9 cellular contexts compared by ENCODE assay signal in genomic region chr12:108641446-108642268, GRCh38. TPM values are rescaled to one million over a fixed set of nuclear protein-coding genes. Genes with fewer than 3 reads are reported as not detected.
DNase-seq lines count a peak whose midpoint lies in the region; ATAC-seq and TF ChIP-seq lines count a peak whose summit lies in the region.
"Had no signal": no experiment of that assay in that cellular context is flagged by ENCODE, and none has a peak within 500 bp of the region (broad histone marks: within the 10 kb centered on the region; RNA-seq: fewer than 3 reads in every experiment).

No MANE protein-coding gene starts in this region.

- peak overlapping the region; percentile 37 to 65 (median 54) for H3K27ac ChIP-seq in upper lobe of left lung

- TF ChIP-seq EP300 in upper lobe of left lung (IDR thresholded peaks at IDR 0.05): no peak

- WGBS in upper lobe of left lung, 2 donors: 49 to 50% methylated on average over 9 of the region's 9 CpGs

- H3K27me3 Mint-ChIP-seq in activated T-cell treated with anti-CD3 and anti-CD28 coated beads, Interleukin-2, amount 50 U/mL, for 24 hours: no peaks in the 10 kb centered on the region
- H3K27me3 Mint-ChIP-seq in T-helper 17 cell: no peaks in the 10 kb centered on the region

- H3K27me3 ChIP-seq in upper lobe of left lung: no peaks in the 10 kb centered on the region
- H3K27me3 ChIP-seq: breast epithelium had no signal

- H3K9me3 ChIP-seq in T-helper 17 cell (ENCODE audit: control insufficient read depth, low read length, poor library complexity, severe bottlenecking) (no peaks in the 10 kb centered on the region), upper lobe of left lung (no peaks in the 10 kb centered on the region)
- H3K9me3 ChIP-seq: breast epithelium had no signal

- ATAC-seq in T-helper 17 cell (no peak), upper lobe of left lung (ENCODE audit: low FRiP score in 2 of 2) (no peak), GM18870 (IDR thresholded peaks at IDR 0.05; ENCODE audit: unreplicated experiment) (no peak)

- H3K4me1 Mint-ChIP-seq in activated T-cell treated with anti-CD3 and anti-CD28 coated beads, Interleukin-2, amount 50 U/mL, for 24 hours (ENCODE audit: low read depth): peaks cover 30% of the 10 kb centered on the region
- peaks cover 20% of the 10 kb centered on the region for H3K4me1 Mint-ChIP-seq in T-helper 17 cell

- no peaks in the 10 kb centered on the region for H3K9me3 Mint-ChIP-seq in activated T-cell treated with anti-CD3 and anti-CD28 coated beads, Interleukin-2, amount 50 U/mL, for 24 hours

- DNase-seq in activated T-cell treated with anti-CD3 and anti-CD28 coated beads, Interleukin-2, amount 50 U/mL, for 24 hours: no peak
- no peak for DNase-seq in activated T-cell treated with anti-CD3 and anti-CD28 coated beads, Interleukin-2, amount 50 U/mL, for 1 hour
- DNase-seq in T-helper 17 cell: no peak
- DNase-seq in midbrain (lab: John Stamatoyannopoulos, UW): peak; percentile 62
- no peak for DNase-seq in upper lobe of left lung
- DNase-seq in T-helper 1 cell: no peak
- no peak for DNase-seq in stimulated activated naive CD4-positive, alpha-beta T cell treated with Interleukin-2 at 50 U/mL for 16 hours (lab: John Stamatoyannopoulos, UW)

- no peak for TF ChIP-seq CTCF in upper lobe of left lung (IDR thresholded peaks at IDR 0.05)

- H3K4me1 ChIP-seq in upper lobe of left lung: peaks cover 61 to 79% (median 71%) of the 10 kb centered on the region in 4 donors
- H3K4me1 ChIP-seq: breast epithelium had no signal

- peak overlapping the region; percentile 12 for H3K27ac Mint-ChIP-seq in activated T-cell treated with anti-CD3 and anti-CD28 coated beads, Interleukin-2, amount 50 U/mL, for 24 hours
- H3K27ac Mint-ChIP-seq in T-helper 17 cell: peak overlapping the region; percentile 19

- H3K4me3 Mint-ChIP-seq in activated T-cell treated with anti-CD3 and anti-CD28 coated beads, Interleukin-2, amount 50 U/mL, for 24 hours: no peak overlapping the region
- peak overlapping the region; percentile 33 for H3K4me3 Mint-ChIP-seq in T-helper 17 cell

- peaks cover 0 to 12% (median 0%) of the 10 kb centered on the region in 4 donors for H3K36me3 ChIP-seq in upper lobe of left lung
- H3K36me3 ChIP-seq: breast epithelium had no signal

- peaks cover 18% of the 10 kb centered on the region for H3K36me3 Mint-ChIP-seq in activated T-cell treated with anti-CD3 and anti-CD28 coated beads, Interleukin-2, amount 50 U/mL, for 24 hours (ENCODE audit: low read depth)
- H3K36me3 Mint-ChIP-seq in T-helper 17 cell (ENCODE audit: low read depth): no peaks in the 10 kb centered on the region

- H3K4me3 ChIP-seq in upper lobe of left lung: no peak overlapping the region
- H3K4me3 ChIP-seq: breast epithelium had no signal

- TF ChIP-seq POLR2A in upper lobe of left lung (IDR thresholded peaks at IDR 0.05): no peak

RNA-seq across cellular contexts. Expression of gene SELPLG, which starts 8.0 kb away (rescaled TPM):
- total RNA-seq in T-helper 17 cell (100 to 1,000 TPM in 1 of 2 donors, 10 to 100 TPM in 1; 91.3 to 131 TPM), upper lobe of left lung (10 to 100 TPM; 25.2 to 71.4 (median 42.5) TPM)

RNA-seq across cellular contexts. Expression of gene TMEM119, which starts 43.8 kb away (rescaled TPM):
- 1 to 10 TPM; 3.9 to 5.0 TPM for total RNA-seq in T-helper 17 cell
- total RNA-seq in upper lobe of left lung: 10 to 100 TPM in 5 of 6 donors, 1 to 10 TPM in 1; 1.5 to 50.7 (median 20.5) TPM
